Comparison of ENCODE assay signal across 10 cellular contexts in the genomic region with DNA sequence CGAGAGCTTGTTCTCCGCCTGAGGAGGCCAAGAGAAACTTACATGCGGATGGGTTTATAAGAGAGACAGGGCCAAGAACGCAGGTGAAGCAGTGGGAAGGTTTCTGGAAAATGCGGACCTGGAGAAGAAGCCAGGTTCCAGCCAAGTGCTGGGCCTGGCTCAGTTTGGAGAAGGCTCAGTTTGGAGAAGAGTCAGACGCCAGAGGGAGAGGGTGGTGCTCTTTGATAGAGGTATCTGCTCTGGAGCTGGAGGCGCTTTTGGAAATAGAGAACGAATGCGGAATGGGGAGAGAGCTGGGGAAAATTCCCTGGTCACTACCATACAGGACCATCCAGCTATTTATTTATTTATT. TPM values are rescaled to one million over a fixed set of nuclear protein-coding genes. Genes with fewer than 3 reads are reported as not detected.
DNase-seq lines count a peak whose midpoint lies in the region; ATAC-seq, FAIRE-seq and TF ChIP-seq lines count a peak whose summit lies in the region.
"Had no signal": no experiment of that assay in that cellular context is flagged by ENCODE, and none has a peak within 500 bp of the region (broad histone marks: within the 10 kb centered on the region; RNA-seq: fewer than 3 reads in every experiment).

No MANE protein-coding gene starts in this region.

- H3K27me3 Mint-ChIP-seq in astrocyte (ENCODE audit: low read depth, unreplicated experiment) = no peaks in the 10 kb centered on the region
- H3K27me3 Mint-ChIP-seq in stimulated activated naive CD8-positive, alpha-beta T cell treated with anti-CD3 and anti-CD28 coated beads, Interleukin-15, amount 100 ng/mL, for 72 hours = no peaks in the 10 kb centered on the region

- TF ChIP-seq CTCF in astrocyte (IDR thresholded peaks at IDR 0.05; ENCODE audit: insufficient read depth, low read depth, low read length) = no peak

- H2AFZ ChIP-seq in astrocyte (ENCODE audit: low read depth, low read length) = peak overlapping the region; percentile 62

- H3K4me1 ChIP-seq in astrocyte (ENCODE audit: insufficient read depth, low read length) (peaks cover 3% of the 10 kb centered on the region), iPS-20b (ENCODE audit: insufficient read depth, low read length) (no peaks in the 10 kb centered on the region)

- no peaks in the 10 kb centered on the region for H3K9me3 ChIP-seq in astrocyte (ENCODE audit: insufficient read depth, low read depth, low read length)
- H3K9me3 ChIP-seq in iPS-20b (ENCODE audit: insufficient read depth, low read depth, low read length) = no peaks in the 10 kb centered on the region

- peak overlapping the region; percentile 82 for H3K4me2 ChIP-seq in astrocyte (ENCODE audit: low read length)

- peaks cover 6% of the 10 kb centered on the region for H3K36me3 ChIP-seq in astrocyte (ENCODE audit: insufficient read depth, low read length)
- peaks cover 20% of the 10 kb centered on the region for H3K36me3 ChIP-seq in iPS-20b (ENCODE audit: insufficient read depth, low read depth, low read length)

- FAIRE-seq in astrocyte (lab: Jason Lieb, UNC) = no peak
- FAIRE-seq: A204.1, K562 had no signal

- H3K27me3 ChIP-seq in astrocyte (ENCODE audit: insufficient read depth, low read length) (no peaks in the 10 kb centered on the region), iPS-20b (ENCODE audit: insufficient read depth, low read length) (no peaks in the 10 kb centered on the region)

- peaks cover 8% of the 10 kb centered on the region for H3K36me3 Mint-ChIP-seq in astrocyte (ENCODE audit: low read depth, unreplicated experiment)

- ATAC-seq in stimulated activated naive CD8-positive, alpha-beta T cell treated with anti-CD3 and anti-CD28 coated beads, Interleukin-15, amount 100 ng/mL, for 72 hours = peak; percentile 35
- no peak for ATAC-seq in GM18520 (IDR thresholded peaks at IDR 0.05; ENCODE audit: unreplicated experiment)
- no peak for ATAC-seq in activated CD4-positive, CD25-positive, alpha-beta regulatory T cell treated with anti-CD3 and anti-CD28 coated beads, Interleukin-2, amount 50 U/mL, for 24 hours

- H3K9me3 Mint-ChIP-seq in astrocyte (ENCODE audit: unreplicated experiment) = no peaks in the 10 kb centered on the region
- no peaks in the 10 kb centered on the region for H3K9me3 Mint-ChIP-seq in stimulated activated naive CD8-positive, alpha-beta T cell treated with anti-CD3 and anti-CD28 coated beads, Interleukin-15, amount 100 ng/mL, for 72 hours

- peak overlapping the region; percentile 27 for H3K27ac Mint-ChIP-seq in astrocyte (ENCODE audit: unreplicated experiment)
- H3K27ac Mint-ChIP-seq in stimulated activated naive CD8-positive, alpha-beta T cell treated with anti-CD3 and anti-CD28 coated beads, Interleukin-15, amount 100 ng/mL, for 72 hours = peak overlapping the region; percentile 21 to 68

- H3K27ac ChIP-seq in astrocyte (ENCODE audit: low read depth, low read length) = no peak overlapping the region
- no peak overlapping the region for H3K27ac ChIP-seq in iPS-20b (ENCODE audit: low read length)

- peaks cover 8% of the 10 kb centered on the region for H3K79me2 ChIP-seq in astrocyte (ENCODE audit: insufficient read depth, low read length)

- H3K4me3 ChIP-seq in astrocyte (ENCODE audit: insufficient read depth, low read depth, low read length) (peak overlapping the region; percentile 42), iPS-20b (ENCODE audit: low read length) (peak overlapping the region; percentile 78)
- H3K4me3 ChIP-seq: K562 had no signal

- H3K4me1 Mint-ChIP-seq in astrocyte (ENCODE audit: low read depth, unreplicated experiment) = peaks cover under 1% of the 10 kb centered on the region
- H3K4me1 Mint-ChIP-seq in stimulated activated naive CD8-positive, alpha-beta T cell treated with anti-CD3 and anti-CD28 coated beads, Interleukin-15, amount 100 ng/mL, for 72 hours = peaks cover 19% of the 10 kb centered on the region

- peak overlapping the region; percentile 81 for H3K4me3 Mint-ChIP-seq in astrocyte (ENCODE audit: unreplicated experiment)
- peak overlapping the region; percentile 85 to 86 for H3K4me3 Mint-ChIP-seq in stimulated activated naive CD8-positive, alpha-beta T cell treated with anti-CD3 and anti-CD28 coated beads, Interleukin-15, amount 100 ng/mL, for 72 hours

- DNase-seq in DMS53 treated with DMSO at 0.1 percent for 48 hours (lab: John Stamatoyannopoulos, UW; ENCODE audit: unreplicated experiment) (peak; percentile 51), DMS53 (lab: John Stamatoyannopoulos, UW) (no peak), astrocyte (ENCODE audit: low read depth) (no peak), NCI-H774 (lab: John Stamatoyannopoulos, UW) (no peak)
- no peak for DNase-seq in stimulated activated naive CD8-positive, alpha-beta T cell treated with anti-CD3 and anti-CD28 coated beads, Interleukin-15, amount 100 ng/mL, for 72 hours

- H3K9ac ChIP-seq in astrocyte (ENCODE audit: low read length) (peak overlapping the region; percentile 13), iPS-20b (ENCODE audit: low read depth, low read length) (peak overlapping the region; percentile 65; the same call in 1 of the 2 replicates)

- H4K20me1 ChIP-seq in astrocyte (ENCODE audit: insufficient read depth, low read length) = peaks cover 18% of the 10 kb centered on the region

RNA-seq across cellular contexts. Expression of gene RSPH9, which starts 0.8 kb away (rescaled TPM):
- total RNA-seq in astrocyte = 0.30 and 0.55 TPM in 2 replicates

RNA-seq across cellular contexts. Expression of gene MAD2L1BP, which starts 9.9 kb away (rescaled TPM):
- total RNA-seq in astrocyte = 28.0 and 32.2 TPM in 2 replicates

RNA-seq across cellular contexts. Expression of gene GTPBP2, which starts 16.5 kb away (rescaled TPM):
- total RNA-seq in astrocyte = 86.6 and 90.6 TPM in 2 replicates

RNA-seq across cellular contexts. Expression of gene MRPS18A, which starts 42.0 kb away (rescaled TPM):
- 33.5 and 38.3 TPM in 2 replicates for total RNA-seq in astrocyte
